11 cellular contexts compared by ENCODE assay signal in genomic region chr17:50153650-50154575, GRCh38. TPM values are rescaled to one million over a fixed set of nuclear protein-coding genes. Genes with fewer than 3 reads are reported as not detected.
DNase-seq lines count a peak whose midpoint lies in the region; ATAC-seq and TF ChIP-seq lines count a peak whose summit lies in the region.
"Had no signal": no experiment of that assay in that cellular context is flagged by ENCODE, and none has a peak within 500 bp of the region (broad histone marks: within the 10 kb centered on the region; RNA-seq: fewer than 3 reads in every experiment).

No MANE protein-coding gene starts in this region.

- no peak overlapping the region for H2AFZ ChIP-seq in trophoblast cell (ENCODE audit: insufficient read depth, low read length, poor library complexity)

- H4K8ac ChIP-seq in trophoblast cell (ENCODE audit: low read depth, low read length), result no peak overlapping the region

- H3K9me3 ChIP-seq in Panc1 (ENCODE audit: control insufficient read depth, insufficient read depth, low read depth, low read length), result no peaks in the 10 kb centered on the region
- H3K9me3 ChIP-seq in esophagus muscularis mucosa, result no peaks in the 10 kb centered on the region
- no peaks in the 10 kb centered on the region for H3K9me3 ChIP-seq in trophoblast cell (ENCODE audit: insufficient read depth, low read depth, low read length)
- H3K9me3 ChIP-seq: colonic mucosa had no signal

- TF ChIP-seq CTCF in Panc1 (IDR thresholded peaks at IDR 0.05) (no peak), esophagus muscularis mucosa (IDR thresholded peaks at IDR 0.05) (no peak)

- H4K12ac ChIP-seq in trophoblast cell (ENCODE audit: low read depth, low read length), result no peak overlapping the region

- POLR2A ChIA-PET in Panc1 (lab: Charles Lee), result interaction anchor here (0.5 kb wide), 1 partner anchor 342 kb away, joined by 4 read pairs; no protein-coding TSS in a partner anchor

- peaks cover 23% of the 10 kb centered on the region for H3K79me1 ChIP-seq in trophoblast cell (ENCODE audit: low read length)

- H3K4ac ChIP-seq in trophoblast cell (ENCODE audit: low read depth, low read length), result no peak overlapping the region

- peak overlapping the region; percentile 13 for H2AK5ac ChIP-seq in trophoblast cell (ENCODE audit: low read length)

- peak overlapping the region; percentile 100 for H3K27ac ChIP-seq in Panc1 (ENCODE audit: low read length)
- H3K27ac ChIP-seq in esophagus muscularis mucosa (replicated peaks in 1 of 4), result peak overlapping the region; percentile 87 to 95 (median 94)
- no peak overlapping the region for H3K27ac ChIP-seq in trophoblast cell (ENCODE audit: low read depth, low read length)
- H3K27ac ChIP-seq: C4-2B, colonic mucosa had no signal

- no peak overlapping the region for H2BK5ac ChIP-seq in trophoblast cell (ENCODE audit: low read depth, low read length, poor library complexity)

- intact Hi-C loops in Panc1 (cut with micrococcal nuclease; ENCODE audit: unreplicated experiment), result no loop called here
- intact Hi-C loops in esophagus muscularis mucosa (cut with DNase I), result no loop called here

- no peaks in the 10 kb centered on the region for H3K27me3 ChIP-seq in Panc1 (ENCODE audit: control insufficient read depth, insufficient read depth, low read length)
- no peaks in the 10 kb centered on the region for H3K27me3 ChIP-seq in esophagus muscularis mucosa
- H3K27me3 ChIP-seq in trophoblast cell (ENCODE audit: insufficient read depth, low read length), result peaks cover 2% of the 10 kb centered on the region
- H3K27me3 ChIP-seq: colonic mucosa had no signal

- H3K23ac ChIP-seq in trophoblast cell (ENCODE audit: low read length), result no peak overlapping the region

- no peak overlapping the region for H3K14ac ChIP-seq in trophoblast cell (ENCODE audit: low read length)

- H3K4me2 ChIP-seq in trophoblast cell (ENCODE audit: low read length), result no peak overlapping the region

- in situ Hi-C loops in Panc1 (cut with HindIII; ENCODE audit: low pct_unique_long_range_greater_than_20kb, low sequenced_read_pairs), result no loop called here

- no peak overlapping the region for H3K18ac ChIP-seq in trophoblast cell (ENCODE audit: low read length)

- H3K4me1 ChIP-seq in Panc1 (ENCODE audit: control insufficient read depth, insufficient read depth, low read length), result peaks cover 43% of the 10 kb centered on the region
- peaks cover 44 to 67% (median 61%) of the 10 kb centered on the region in 4 donors for H3K4me1 ChIP-seq in esophagus muscularis mucosa
- H3K4me1 ChIP-seq in trophoblast cell (ENCODE audit: control insufficient read depth in 1 of 2, insufficient read depth in 2 of 2, low read length in 2 of 2), result peaks cover 10 to 14% of the 10 kb centered on the region in 2 experiments
- H3K4me1 ChIP-seq: colonic mucosa had no signal

- DNase-seq in CD1c-positive myeloid dendritic cell (ENCODE audit: extremely low spot score), result peak; percentile 27
- DNase-seq in Panc1 (ENCODE audit: low read depth, low spot score), result no peak
- no peak for DNase-seq in esophagus muscularis mucosa (ENCODE audit: extremely low spot score)
- no peak for DNase-seq in trophoblast cell
- DNase-seq in GDM1 (lab: John Stamatoyannopoulos, UW), result no peak
- DNase-seq: activated CD8-positive, alpha-beta memory T cell treated with anti-CD3 and anti-CD28 coated beads for 24 hours; colonic mucosa had no signal

- no peak for TF ChIP-seq POLR2A in esophagus muscularis mucosa (IDR thresholded peaks at IDR 0.05; ENCODE audit: low read depth)

- no peak overlapping the region for H4K91ac ChIP-seq in trophoblast cell (ENCODE audit: low read depth, low read length)

- TF ChIP-seq EP300 in esophagus muscularis mucosa (IDR thresholded peaks at IDR 0.05), result no peak

- no peak overlapping the region for H2BK120ac ChIP-seq in trophoblast cell (ENCODE audit: insufficient read depth, low read length, poor library complexity)

- H3K4me3 ChIP-seq in Panc1 (ENCODE audit: low read depth in 2 of 2, low read length in 2 of 2) (no peak overlapping the region), esophagus muscularis mucosa (no peak overlapping the region), trophoblast cell (ENCODE audit: low read depth, low read length) (no peak overlapping the region)
- H3K4me3 ChIP-seq: colonic mucosa had no signal

- ATAC-seq in Panc1 (no peak), HG03159 (IDR thresholded peaks at IDR 0.05; ENCODE audit: unreplicated experiment) (no peak), HG03520 (IDR thresholded peaks at IDR 0.05; ENCODE audit: unreplicated experiment) (no peak), GM19351 (IDR thresholded peaks at IDR 0.05; ENCODE audit: unreplicated experiment) (no peak)

- no TSS peak for BruUV-seq in Panc1 (replicated peaks; lab: Mats Ljungman, UMichigan)

- H3K9ac ChIP-seq in trophoblast cell (ENCODE audit: low read length), result peak overlapping the region; percentile 36

- no peak overlapping the region for H2BK12ac ChIP-seq in trophoblast cell (ENCODE audit: low read length)

- 46% methylated on average over 14 of the region's 16 CpGs for WGBS in esophagus muscularis mucosa
- WGBS in trophoblast cell (ENCODE audit: extremely low coverage, insufficient coverage, insufficient read length), result no CpG with 5 or more reads among the region's 16 CpGs

- CTCF ChIA-PET in Panc1 (lab: Charles Lee), result no interaction called here

- H3K79me2 ChIP-seq in trophoblast cell (ENCODE audit: control insufficient read depth, insufficient read depth, low read length, poor library complexity), result peaks cover 19% of the 10 kb centered on the region

- H3K36me3 ChIP-seq in Panc1 (ENCODE audit: control insufficient read depth, insufficient read depth, low read length) (peaks cover 15% of the 10 kb centered on the region; the same call in 1 of the 2 replicates), esophagus muscularis mucosa (no peaks in the 10 kb centered on the region), trophoblast cell (ENCODE audit: control insufficient read depth in 1 of 2, insufficient read depth in 2 of 2, low read length in 2 of 2) (no peaks in the 10 kb centered on the region)
- H3K36me3 ChIP-seq: colonic mucosa had no signal

RNA-seq across cellular contexts. Expression of gene PPP1R9B, which starts 3.4 kb away (rescaled TPM):
- total RNA-seq in Panc1 (2021; ENCODE audit: unreplicated experiment) (114 TPM), esophagus muscularis mucosa (10 to 100 TPM; 20.2 to 46.3 (median 37.5) TPM)
- polyA plus RNA-seq in Panc1 (2012; ENCODE audit: insufficient read length), result 149 TPM
- polyA plus RNA-seq in trophoblast cell (2013), result 23.2 and 23.4 TPM in 2 replicates

RNA-seq across cellular contexts. Expression of gene SGCA, which starts 11.9 kb away (rescaled TPM):
- not detected for total RNA-seq in Panc1 (2021; ENCODE audit: unreplicated experiment)
- not detected for polyA plus RNA-seq in Panc1 (2012; ENCODE audit: insufficient read length)
- 100 to 1,000 TPM in 1 of 4 donors, 10 to 100 TPM in 3; 72.7 to 145 (median 82.8) TPM for total RNA-seq in esophagus muscularis mucosa
- polyA plus RNA-seq in trophoblast cell (2013), result not detected in 2 replicates

RNA-seq across cellular contexts. Expression of gene SAMD14, which starts 24.0 kb away (rescaled TPM):
- total RNA-seq in Panc1 (2021; ENCODE audit: unreplicated experiment) (6.9 TPM), esophagus muscularis mucosa (1 to 10 TPM in 3 of 4 donors, under 1 TPM in 1; 0.98 to 1.8 (median 1.5) TPM)
- polyA plus RNA-seq in Panc1 (2012; ENCODE audit: insufficient read length), result 8.6 TPM
- 6.9 and 7.4 TPM in 2 replicates for polyA plus RNA-seq in trophoblast cell (2013)

RNA-seq across cellular contexts. Expression of gene COL1A1, which starts 47.5 kb away (rescaled TPM):
- total RNA-seq in Panc1 (2021; ENCODE audit: unreplicated experiment) (52.7 TPM), esophagus muscularis mucosa (100 to 1,000 TPM in 1 of 4 donors, 10 to 100 TPM in 3; 20.7 to 123 (median 41.5) TPM)
- 67.6 TPM for polyA plus RNA-seq in Panc1 (2012; ENCODE audit: insufficient read length)
- polyA plus RNA-seq in trophoblast cell (2013), result 548 and 582 TPM in 2 replicates

RNA-seq across cellular contexts. Expression of gene PDK2, which starts 58.8 kb away (rescaled TPM):
- total RNA-seq in Panc1 (2021; ENCODE audit: unreplicated experiment) (46.0 TPM), esophagus muscularis mucosa (100 to 1,000 TPM in 1 of 4 donors, 10 to 100 TPM in 3; 31.6 to 118 (median 61.4) TPM)
- 79.3 TPM for polyA plus RNA-seq in Panc1 (2012; ENCODE audit: insufficient read length)
- 16.1 and 16.2 TPM in 2 replicates for polyA plus RNA-seq in trophoblast cell (2013)

Comparison
In these comparisons a context has a peak if more than half of its experiments do, and no peak if none do; other contexts are left out.
1. RNA of gene SGCA, which starts 11.9 kb away (total RNA-seq): 72.7 to 145 TPM in esophagus muscularis mucosa; not detected in Panc1 (single experiment); every median in the first group is over 10 times any median in the second.